In the genomic region with DNA sequence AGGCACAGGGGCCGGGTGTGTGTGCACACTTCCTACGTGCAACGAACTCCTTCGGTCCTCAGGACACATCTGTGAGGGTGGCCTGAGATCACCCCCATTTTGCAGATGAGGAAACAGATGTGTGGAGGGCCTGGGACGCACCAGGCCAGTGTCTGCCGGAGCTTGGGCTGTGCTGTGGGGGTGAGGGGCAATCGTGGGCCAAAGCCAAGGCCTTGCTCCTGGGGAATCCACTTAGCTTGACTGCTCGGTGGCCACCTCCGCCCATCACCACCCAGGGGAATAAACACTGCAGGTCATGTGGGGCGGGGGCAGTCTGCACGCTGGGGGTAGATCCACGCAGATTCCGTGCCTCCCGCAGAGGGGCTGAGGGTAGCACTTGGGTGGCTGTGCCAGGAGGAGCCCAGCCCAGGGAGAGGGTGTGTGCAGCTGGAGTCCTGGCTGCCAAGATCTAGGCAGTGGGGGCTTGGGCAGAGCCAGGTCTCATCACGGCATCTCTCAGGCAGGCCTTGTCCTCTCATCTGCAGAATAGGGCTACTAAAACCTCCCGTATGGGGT, we compare ENCODE assay signal across 26 cellular contexts.
"Had no signal": no experiment of that assay in that cellular context is flagged by ENCODE, and none has a peak within 500 bp of the region (broad histone marks: within the 10 kb centered on the region; RNA-seq: fewer than 3 reads in every experiment).

No MANE protein-coding gene starts in this region.

- H2AFZ ChIP-seq: neural progenitor cell had no signal

- H3K4me3 Mint-ChIP-seq: naive thymus-derived CD4-positive, alpha-beta T cell; nephron; neural progenitor cell; stimulated activated effector memory CD8-positive, alpha-beta T cell treated with anti-CD3 and anti-CD28 coated beads, Interleukin-12 subunit alpha, Interleukin-12 subunit beta, amount 100 ng/mL, for 72 hours; stimulated activated naive B cell treated with anti-CD40 and anti-IgM and Interleukin-4, amounts not matched to agents 10 μg/mL and 1 μg/mL and 100 μg/mL, for 72 hours; type B pancreatic cell had no signal

- ATAC-seq: naive thymus-derived CD4-positive, alpha-beta T cell; pancreas; psoas muscle; right cardiac atrium; sciatic nerve; stimulated activated effector memory CD8-positive, alpha-beta T cell treated with anti-CD3 and anti-CD28 coated beads, Interleukin-12 subunit alpha, Interleukin-12 subunit beta, amount 100 ng/mL, for 72 hours; stimulated activated naive B cell treated with anti-CD40 and anti-IgM and Interleukin-4, amounts not matched to agents 10 μg/mL and 1 μg/mL and 100 μg/mL, for 72 hours; upper lobe of right lung had no signal

- DNase-seq: naive thymus-derived CD4-positive, alpha-beta T cell; nucleus accumbens; psoas muscle; right cardiac atrium; stimulated activated CD4-positive, alpha-beta T cell treated with anti-CD3 and anti-CD28 coated beads, Interleukin-15, amount 100 ng/mL, for 24 hours; stimulated activated CD4-positive, alpha-beta T cell treated with anti-CD3 and anti-CD28 coated beads, Interleukin-2, amount 100 ng/mL, for 24 hours; stimulated activated CD4-positive, alpha-beta T cell treated with anti-CD3 and anti-CD28 coated beads, Interleukin-2, amount 100 ng/mL, for 48 hours; stimulated activated CD4-positive, alpha-beta T cell treated with anti-CD3 and anti-CD28 coated beads, Interleukin-4, amount 100 ng/mL, for 24 hours; stimulated activated naive B cell treated with anti-CD40 and anti-IgM and Interleukin-4, amounts not matched to agents 10 μg/mL and 1 μg/mL and 100 μg/mL, for 72 hours; stimulated activated naive CD4-positive, alpha-beta T cell treated with Interleukin-2 at 50 U/mL for 16 hours; stomach; thyroid gland; upper lobe of right lung; uterus had no signal

- H3K4me2 ChIP-seq: neural progenitor cell, smooth muscle cell had no signal

- FAIRE-seq: pancreas had no signal

- H3K27ac ChIP-seq: neural progenitor cell, neutrophil, pancreas, psoas muscle, skin epidermis, stomach, thoracic aorta, thyroid gland, tibial nerve, upper lobe of right lung, uterus had no signal

- H3K9me3 Mint-ChIP-seq: naive thymus-derived CD4-positive, alpha-beta T cell; nephron; stimulated activated effector memory CD8-positive, alpha-beta T cell treated with anti-CD3 and anti-CD28 coated beads, Interleukin-12 subunit alpha, Interleukin-12 subunit beta, amount 100 ng/mL, for 72 hours; stimulated activated naive B cell treated with anti-CD40 and anti-IgM and Interleukin-4, amounts not matched to agents 10 μg/mL and 1 μg/mL and 100 μg/mL, for 72 hours; type B pancreatic cell had no signal

- H3K9me3 ChIP-seq: neutrophil, pancreas, psoas muscle, stomach, thoracic aorta, thyroid gland, tibial nerve, upper lobe of right lung, uterus had no signal

- H3K9ac ChIP-seq: neural progenitor cell had no signal

- H3K36me3 ChIP-seq: neural progenitor cell, neutrophil, pancreas, stomach, thoracic aorta, thyroid gland, tibial nerve, upper lobe of right lung, uterus had no signal

- H3K27ac Mint-ChIP-seq: naive thymus-derived CD4-positive, alpha-beta T cell; nephron; neural progenitor cell; progenitor cell of endocrine pancreas; stimulated activated effector memory CD8-positive, alpha-beta T cell treated with anti-CD3 and anti-CD28 coated beads, Interleukin-12 subunit alpha, Interleukin-12 subunit beta, amount 100 ng/mL, for 72 hours; stimulated activated naive B cell treated with anti-CD40 and anti-IgM and Interleukin-4, amounts not matched to agents 10 μg/mL and 1 μg/mL and 100 μg/mL, for 72 hours; type B pancreatic cell had no signal

- H3K4me1 ChIP-seq: psoas muscle had no signal

- H3K4me3 ChIP-seq: neural progenitor cell, pancreas, psoas muscle, skin epidermis, smooth muscle cell, stomach, thoracic aorta, thyroid gland, tibial nerve, upper lobe of right lung, uterus had no signal
